In the genomic region with DNA sequence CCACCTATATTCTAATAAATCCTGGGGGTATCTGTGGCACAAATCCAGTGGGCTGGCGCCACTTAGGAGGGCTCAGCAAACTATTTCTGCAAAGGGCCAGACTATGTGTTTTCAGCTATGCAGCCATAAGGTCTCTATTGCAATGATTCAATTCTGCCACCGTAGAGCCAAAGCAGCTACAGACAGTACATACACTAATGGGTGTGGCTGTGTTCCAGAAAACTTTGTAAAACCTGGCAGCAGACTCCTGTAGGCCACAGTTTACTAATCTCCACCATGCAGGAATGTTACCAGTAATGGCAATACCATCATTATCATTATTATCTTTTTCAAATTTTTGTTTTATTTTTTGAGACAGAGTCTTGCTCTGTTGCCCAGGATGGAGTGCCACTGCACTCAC, we compare ENCODE assay signal across 21 cellular contexts.
"Had no signal": no experiment of that assay in that cellular context is flagged by ENCODE, and none has a peak within 500 bp of the region (broad histone marks: within the 10 kb centered on the region; RNA-seq: fewer than 3 reads in every experiment).

No MANE protein-coding gene starts in this region.

- H3K4me1 ChIP-seq: body of pancreas, pancreas, psoas muscle, right atrium auricular region had no signal

- ATAC-seq: activated T-cell treated with anti-CD3 and anti-CD28 coated beads, Interleukin-2, amount 50 U/mL, for 72 hours; body of pancreas; pancreas; psoas muscle; stimulated activated naive CD8-positive, alpha-beta T cell treated with anti-CD3 and anti-CD28 coated beads, Interleukin-15, Interleukin-2, amounts not matched to agents 100 U/mL and 50 U/mL, for 24 hours had no signal

- H3K9me3 ChIP-seq: body of pancreas, pancreas, psoas muscle, right atrium auricular region, tibial artery had no signal

- H3K4me3 ChIP-seq: body of pancreas, cardiac muscle cell, pancreas, psoas muscle, right atrium auricular region, tibial artery had no signal

- DNase-seq: activated CD4-positive, alpha-beta memory T cell treated with anti-CD3 and anti-CD28 coated beads for 36 hours; activated CD4-positive, alpha-beta T cell treated with anti-CD3 and anti-CD28 coated beads for 48 hours; activated effector memory CD4-positive, alpha-beta T cell treated with Interleukin-2 at 50 U/mL for 16 hours; activated naive CD4-positive, alpha-beta T cell treated with anti-CD3 and anti-CD28 coated beads for 36 hours; activated naive CD8-positive, alpha-beta T cell treated with anti-CD3 and anti-CD28 coated beads, Interleukin-2, amount 10 ng/mL, durations not matched to agents 7 days and 5 days; activated T-cell treated with anti-CD3 and anti-CD28 coated beads, Interleukin-2, amount 50 U/mL, for 72 hours; amygdala; body of pancreas; cortex of kidney; effector memory CD4-positive, alpha-beta T cell; hypothalamus; nephron progenitor cell; pancreas; stimulated activated CD4-positive, alpha-beta T cell treated with anti-CD3 and anti-CD28 coated beads, Interleukin-12 subunit alpha, Interleukin-12 subunit beta, amount 100 ng/mL, for 4 hours; stimulated activated CD4-positive, alpha-beta T cell treated with anti-CD3 and anti-CD28 coated beads, Interleukin-4, amount 100 ng/mL, for 4 hours; stimulated activated naive CD8-positive, alpha-beta T cell treated with anti-CD3 and anti-CD28 coated beads, Interleukin-15, Interleukin-2, amounts not matched to agents 100 U/mL and 50 U/mL, for 24 hours; substantia nigra; tibial artery had no signal

- H3K36me3 ChIP-seq: cardiac muscle cell, pancreas, right atrium auricular region, tibial artery had no signal
